ENCODE assay signal across 15 cellular contexts in the genomic region with DNA sequence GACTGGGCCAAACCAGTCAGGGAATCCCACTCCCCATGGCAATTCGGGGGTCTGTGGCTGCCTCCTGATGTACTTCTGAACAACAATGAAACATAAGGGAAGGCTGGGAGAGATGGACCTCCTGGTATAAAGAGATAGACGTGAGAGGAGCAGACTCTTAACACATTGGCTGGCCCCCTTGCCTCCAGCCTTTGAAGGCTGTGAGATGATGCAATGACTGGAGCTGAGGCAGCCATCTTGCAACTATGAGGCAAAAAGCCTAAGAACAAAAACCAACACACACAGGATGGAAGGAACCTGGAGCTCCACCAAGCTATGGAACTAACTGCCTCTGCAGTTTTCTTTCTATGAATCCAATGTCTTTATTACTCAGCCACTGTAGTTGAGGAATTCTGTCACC. TPM values are rescaled to one million over a fixed set of nuclear protein-coding genes. Genes with fewer than 3 reads are reported as not detected.
"Had no signal": no experiment of that assay in that cellular context is flagged by ENCODE, and none has a peak within 500 bp of the region (broad histone marks: within the 10 kb centered on the region; RNA-seq: fewer than 3 reads in every experiment).

No MANE protein-coding gene starts in this region.

RNA-seq across cellular contexts. Expression of a gene that starts 58.8 kb away (rescaled TPM):
- total RNA-seq: activated B cell treated with CpG ODN at 0.5 μM for 24 hours; activated CD4-positive, alpha-beta memory T cell treated with anti-CD3 and anti-CD28 coated beads for 36 hours; activated CD4-positive, alpha-beta memory T cell treated with anti-CD3 and anti-CD28 coated beads, Interleukin-2, amount 10 ng/mL, durations not matched to agents 7 days and 5 days; activated CD4-positive, alpha-beta T cell treated with anti-CD3 and anti-CD28 coated beads for 36 hours; activated CD4-positive, alpha-beta T cell treated with anti-CD3 and anti-CD28 coated beads, Interleukin-2, amount 10 ng/mL, durations not matched to agents 24 days and 14 days; activated CD4-positive, alpha-beta T cell treated with anti-CD3 and anti-CD28 coated beads, Interleukin-2, amount 10 ng/mL, durations not matched to agents 7 days and 5 days; activated CD8-positive, alpha-beta memory T cell treated with anti-CD3 and anti-CD28 coated beads for 36 hours; activated CD8-positive, alpha-beta memory T cell treated with anti-CD3 and anti-CD28 coated beads, Interleukin-2, amount 10 ng/mL, durations not matched to agents 7 days and 5 days; activated CD8-positive, alpha-beta T cell treated with anti-CD3 and anti-CD28 coated beads for 36 hours; activated CD8-positive, alpha-beta T cell treated with anti-CD3 and anti-CD28 coated beads, Interleukin-2, amount 10 ng/mL, durations not matched to agents 7 days and 5 days; T-cell; T-helper 1 cell treated with Interleukin-12 subunit alpha and Interleukin-12 subunit beta and Interleukin-4 antibody, amounts not matched to agents 30 ng/mL and 1 ng/mL, for 36 hours; T-helper 17 cell; T-helper 2 cell treated with Interferon-gamma antibody and Interleukin-4, amounts not matched to agents 100 ng/mL and 5 ng/mL, for 36 hours; WTC11 had no signal
